11 cellular contexts compared by ENCODE assay signal in the genomic region with DNA sequence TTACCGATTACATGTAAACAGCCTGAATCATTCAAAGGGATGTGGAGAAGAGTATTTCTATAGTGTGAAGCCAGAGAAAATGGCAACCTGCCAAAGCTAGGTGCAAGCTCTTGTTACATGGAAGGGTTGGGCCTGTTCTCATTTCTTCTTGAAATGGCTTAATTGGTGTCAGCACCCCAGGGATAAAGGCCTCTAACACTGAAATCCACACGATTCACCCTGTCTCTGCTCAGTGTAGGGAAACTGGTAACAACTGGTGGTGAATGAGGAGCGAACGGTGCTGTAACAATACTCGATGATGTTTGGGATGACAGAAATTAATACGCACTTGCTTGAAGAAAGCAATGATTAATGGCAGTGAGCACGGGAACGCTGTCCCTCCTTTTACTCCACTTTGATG. TPM values are rescaled to one million over a fixed set of nuclear protein-coding genes. Genes with fewer than 3 reads are reported as not detected.
DNase-seq lines count a peak whose midpoint lies in the region; ATAC-seq and TF ChIP-seq lines count a peak whose summit lies in the region.
"Had no signal": no experiment of that assay in that cellular context is flagged by ENCODE, and none has a peak within 500 bp of the region (broad histone marks: within the 10 kb centered on the region; RNA-seq: fewer than 3 reads in every experiment).

No MANE protein-coding gene starts in this region.

- DNase-seq in NCI-H2196 treated with DMSO at 0.1 percent for 48 hours (lab: John Stamatoyannopoulos, UW; ENCODE audit: unreplicated experiment) (peak; percentile 69), astrocyte of the spinal cord (ENCODE audit: low read depth, low spot score) (peak; percentile 57), left lobe of liver (ENCODE audit: low spot score) (no peak)
- DNase-seq in naive thymus-derived CD8-positive, alpha-beta T cell: no peak
- DNase-seq: activated CD4-positive, CD25-positive, alpha-beta regulatory T cell; stimulated activated CD4-positive, alpha-beta T cell treated with anti-CD3 and anti-CD28 coated beads, Interleukin-4, amount 100 ng/mL, for 1 hour had no signal

- H3K27me3 ChIP-seq in HUES48 (ENCODE audit: control insufficient read depth, insufficient read depth, low read length) (no peaks in the 10 kb centered on the region), parathyroid adenoma (ENCODE audit: control insufficient read depth, insufficient read depth, low read length) (no peaks in the 10 kb centered on the region)

- in situ Hi-C loops in astrocyte of the spinal cord (cut with HindIII; ENCODE audit: low sequenced_read_pairs): no loop called here

- ATAC-seq in left lobe of liver: no peak
- no peak for ATAC-seq in naive thymus-derived CD8-positive, alpha-beta T cell
- no peak for ATAC-seq in HG03571 (IDR thresholded peaks at IDR 0.05; ENCODE audit: unreplicated experiment)
- ATAC-seq in HG02571 (IDR thresholded peaks at IDR 0.05; ENCODE audit: unreplicated experiment): no peak

- POLR2A ChIA-PET in naive thymus-derived CD8-positive, alpha-beta T cell (lab: Charles Lee): interaction anchor here (1.0 kb wide), 1 partner anchor 18 kb away, joined by 3 read pairs; no protein-coding TSS in a partner anchor

- peaks cover 59% of the 10 kb centered on the region for H3K4me1 ChIP-seq in HUES48 (ENCODE audit: control insufficient read depth, insufficient read depth, low read length)
- H3K4me1 ChIP-seq in parathyroid adenoma: peaks cover 21% of the 10 kb centered on the region

- no peaks in the 10 kb centered on the region for H3K36me3 ChIP-seq in HUES48 (ENCODE audit: control insufficient read depth, insufficient read depth, low read length)
- no peaks in the 10 kb centered on the region for H3K36me3 ChIP-seq in parathyroid adenoma (ENCODE audit: control insufficient read depth, insufficient read depth, low read length)

- H3K27me3 Mint-ChIP-seq in naive thymus-derived CD8-positive, alpha-beta T cell: peaks cover 0 to 2% (median 0%) of the 10 kb centered on the region in 5 donors

- H3K4me1 Mint-ChIP-seq in naive thymus-derived CD8-positive, alpha-beta T cell: peaks cover 0 to 26% (median 17%) of the 10 kb centered on the region in 4 donors

- peak overlapping the region; percentile 26 for H3K27ac ChIP-seq in HUES48 (ENCODE audit: low read depth, low read length)
- no peak overlapping the region for H3K27ac ChIP-seq in parathyroid adenoma

- H3K36me3 Mint-ChIP-seq in naive thymus-derived CD8-positive, alpha-beta T cell: peaks cover 0 to 3% (median 0%) of the 10 kb centered on the region in 3 donors

- H3K9ac ChIP-seq in HUES48 (ENCODE audit: low read depth, low read length): no peak overlapping the region
- H3K9ac ChIP-seq in parathyroid adenoma: no peak overlapping the region

- no peak for TF ChIP-seq CTCF in astrocyte of the spinal cord (IDR thresholded peaks at IDR 0.05; ENCODE audit: low read depth, low read length)
- no peak for TF ChIP-seq CTCF in parathyroid adenoma (IDR thresholded peaks at IDR 0.05)

- H3K9me3 Mint-ChIP-seq in naive thymus-derived CD8-positive, alpha-beta T cell: no peaks in the 10 kb centered on the region

- no peaks in the 10 kb centered on the region for H3K9me3 ChIP-seq in HUES48 (ENCODE audit: control insufficient read depth, insufficient read depth, low read length)
- H3K9me3 ChIP-seq in parathyroid adenoma (ENCODE audit: control insufficient read depth, low read length): no peaks in the 10 kb centered on the region

- H3K79me2 ChIP-seq in parathyroid adenoma: peaks cover 31% of the 10 kb centered on the region

- no peak overlapping the region for H3K4me3 Mint-ChIP-seq in naive thymus-derived CD8-positive, alpha-beta T cell

- H3K4me3 ChIP-seq in HUES48 (ENCODE audit: low read depth, low read length) (no peak overlapping the region), astrocyte of the spinal cord (ENCODE audit: low read depth, low read length) (no peak overlapping the region), parathyroid adenoma (ENCODE audit: low read depth, low read length) (peak overlapping the region; percentile 29)
- H3K4me3 ChIP-seq: lung had no signal

- H3K27ac Mint-ChIP-seq in naive thymus-derived CD8-positive, alpha-beta T cell: no peak overlapping the region

- H3K4me2 ChIP-seq in parathyroid adenoma (ENCODE audit: low read length): peak overlapping the region; percentile 60

- no peak overlapping the region for H2AFZ ChIP-seq in parathyroid adenoma

RNA-seq across cellular contexts. Expression of a gene that starts 16.2 kb away (rescaled TPM):
- 15.0 TPM for total RNA-seq in left lobe of liver
- 10 to 100 TPM; 22.2 to 27.5 TPM for total RNA-seq in naive thymus-derived CD8-positive, alpha-beta T cell
- polyA plus RNA-seq in naive thymus-derived CD8-positive, alpha-beta T cell: 1 to 10 TPM; 2.9 to 4.2 (median 3.8) TPM

RNA-seq across cellular contexts. Expression of a gene that starts 56.4 kb away (rescaled TPM):
- total RNA-seq in left lobe of liver: 42.4 TPM
- 10 to 100 TPM; 50.0 to 54.5 TPM for total RNA-seq in naive thymus-derived CD8-positive, alpha-beta T cell
- polyA plus RNA-seq in naive thymus-derived CD8-positive, alpha-beta T cell: 10 to 100 TPM; 50.1 to 69.6 (median 53.5) TPM

Comparison
In these comparisons a context has a peak if more than half of its experiments do, and no peak if none do; other contexts are left out.
1. DNase-seq: peak in NCI-H2196 treated with DMSO at 0.1 percent for 48 hours (single experiment) and astrocyte of the spinal cord (single experiment); none in left lobe of liver (single experiment) and naive thymus-derived CD8-positive, alpha-beta T cell (0 of 10).